Comparison of ENCODE assay signal across 8 cellular contexts in genomic region chr10:30455816-30456215, GRCh38. TPM values are rescaled to one million over a fixed set of nuclear protein-coding genes. Genes with fewer than 3 reads are reported as not detected.
DNase-seq lines count a peak whose midpoint lies in the region; ATAC-seq, FAIRE-seq and TF ChIP-seq lines count a peak whose summit lies in the region.

No MANE protein-coding gene starts in this region.

- H3K27ac Mint-ChIP-seq in mesothelial cell of epicardium = peak overlapping the region; percentile 40

- in situ Hi-C loops in HAP-1 (cut with MboI; ENCODE audit: low sequenced_read_pairs) = no loop called here

- H4K20me1 ChIP-seq in DND-41 (ENCODE audit: insufficient read depth, low read length) = no peaks in the 10 kb centered on the region

- H3K9me3 ChIP-seq in DND-41 (ENCODE audit: insufficient read depth, low read length, severe bottlenecking) = no peaks in the 10 kb centered on the region
- no peaks in the 10 kb centered on the region for H3K9me3 ChIP-seq in HAP-1

- no peak for FAIRE-seq in urothelium cell line (lab: Jason Lieb, UNC)

- H3K4me2 ChIP-seq in DND-41 (ENCODE audit: insufficient read depth, low read length) = peak overlapping the region; percentile 39

- no peaks in the 10 kb centered on the region for H3K79me2 ChIP-seq in DND-41 (ENCODE audit: insufficient read depth, low read length)

- peaks cover 12% of the 10 kb centered on the region for H3K36me3 Mint-ChIP-seq in mesothelial cell of epicardium

- H3K9me3 Mint-ChIP-seq in mesothelial cell of epicardium = no peaks in the 10 kb centered on the region

- TF ChIP-seq CTCF in DND-41 (IDR thresholded peaks at IDR 0.05; ENCODE audit: borderline replicate concordance, extremely low read depth, low read length, poor library complexity, severe bottlenecking) (no peak), mesothelial cell of epicardium (IDR thresholded peaks at IDR 0.05; ENCODE audit: unreplicated experiment) (no peak)

- no peak overlapping the region for H3K4me3 ChIP-seq in DND-41 (ENCODE audit: low read depth in 1 of 2, low read length in 2 of 2)
- H3K4me3 ChIP-seq in HAP-1 = no peak overlapping the region

- H3K27me3 Mint-ChIP-seq in mesothelial cell of epicardium (ENCODE audit: low read depth) = no peaks in the 10 kb centered on the region

- H3K4me1 Mint-ChIP-seq in mesothelial cell of epicardium = peaks cover 9% of the 10 kb centered on the region

- H3K27ac ChIP-seq in DND-41 (ENCODE audit: low read length) = peak overlapping the region; percentile 38

- H3K36me3 ChIP-seq in DND-41 (ENCODE audit: insufficient read depth, low read length) (no peaks in the 10 kb centered on the region), HAP-1 (replicated peaks) (peaks cover 37% of the 10 kb centered on the region)

- peaks cover 17% of the 10 kb centered on the region for H3K4me1 ChIP-seq in DND-41 (ENCODE audit: insufficient read depth, low read length)
- H3K4me1 ChIP-seq in HAP-1 = no peaks in the 10 kb centered on the region; the same call in 1 of the 2 replicates

- H3K27me3 ChIP-seq in DND-41 (ENCODE audit: insufficient read depth, low read length, poor library complexity) = no peaks in the 10 kb centered on the region
- no peaks in the 10 kb centered on the region for H3K27me3 ChIP-seq in HAP-1 (ENCODE audit: low read depth)

- ATAC-seq in DND-41 (ENCODE audit: insufficient read depth, low read depth) (peak; percentile 74), GM21526 (IDR thresholded peaks at IDR 0.05; ENCODE audit: low FRiP score, unreplicated experiment) (peak; percentile 62)

- peak overlapping the region; percentile 32; the same call in 1 of the 2 replicates for H2AFZ ChIP-seq in DND-41 (ENCODE audit: low read depth, low read length)

- H3K9ac ChIP-seq in DND-41 (ENCODE audit: low read depth, low read length) = no peak overlapping the region

- H3K4me3 Mint-ChIP-seq in mesothelial cell of epicardium = no peak overlapping the region

- peak; percentile 39 for DNase-seq in DND-41
- peak; percentile 39 for DNase-seq in UCSD-AML1 (lab: John Stamatoyannopoulos, UW; ENCODE audit: unreplicated experiment)
- DNase-seq in mesothelial cell of epicardium (ENCODE audit: low spot score in 2 of 2, unreplicated experiment in 2 of 2) = no peak
- DNase-seq in AG08396 (ENCODE audit: low spot score) = no peak
- no peak for DNase-seq in RPMI8226
- DNase-seq in urothelium cell line (ENCODE audit: low spot score) = no peak
- no peak for DNase-seq in HAP-1 (ENCODE audit: low spot score in 2 of 2)

RNA-seq across cellular contexts. Expression of gene MAP3K8, which starts 21.8 kb away (rescaled TPM):
- 25.0 to 29.0 TPM (median 25.3 TPM) in 3 replicates for total RNA-seq in mesothelial cell of epicardium

Comparison
In these comparisons a context has a peak if more than half of its experiments do, and no peak if none do; other contexts are left out.
1. DNase-seq: peak in DND-41 (single experiment) and UCSD-AML1 (single experiment); none in mesothelial cell of epicardium (0 of 2), AG08396 (single experiment), RPMI8226 (single experiment), urothelium cell line (single experiment) and HAP-1 (0 of 2).